ENCODE assay signal across 8 cellular contexts in genomic region chr4:174714393-174715211, GRCh38.
DNase-seq lines count a peak whose midpoint lies in the region; ATAC-seq and TF ChIP-seq lines count a peak whose summit lies in the region.

No MANE protein-coding gene starts in this region.

- no peaks in the 10 kb centered on the region for H3K79me2 ChIP-seq in parathyroid adenoma

- CTCF ChIA-PET in RWPE1 (lab: Yijun Ruan, JAX), result interaction anchor here (0.5 to 1.3 kb wide), 4 partner anchors 44 to 207 kb away, joined by 3 to 5 read pairs (median 4); no protein-coding TSS in a partner anchor

- TF ChIP-seq CTCF in RWPE1 (conservative IDR thresholded peaks at IDR 0.05; ENCODE audit: low read depth) (peak; percentile 85), parathyroid adenoma (IDR thresholded peaks at IDR 0.05) (peak; percentile 22)

- DNase-seq in stimulated activated CD4-positive, alpha-beta T cell treated with anti-CD3 and anti-CD28 coated beads, Interleukin-4, amount 100 ng/mL, for 24 hours, result peak; percentile 7
- no peak for DNase-seq in stimulated activated CD4-positive, alpha-beta T cell treated with anti-CD3 and anti-CD28 coated beads, Interleukin-4, amount 100 ng/mL, for 1 hour
- DNase-seq in RWPE1 (ENCODE audit: low spot score) (peak; percentile 57), sciatic nerve (ENCODE audit: low spot score) (no peak)

- intact Hi-C loops in sciatic nerve (cut with DNase I), result loop anchor here (5.0 kb wide), 1 partner anchor 1152 kb away; no protein-coding TSS in a partner anchor

- ATAC-seq in GM21515 (IDR thresholded peaks at IDR 0.05; ENCODE audit: unreplicated experiment) (peak; percentile 91), HG03575 (IDR thresholded peaks at IDR 0.05; ENCODE audit: extremely low read depth, insufficient number of reproducible peaks, low FRiP score, unreplicated experiment) (peak; percentile 70), esophagus mucosa (peak; percentile 58), sciatic nerve (no peak)

- H3K4me2 ChIP-seq in parathyroid adenoma (ENCODE audit: low read length), result no peak overlapping the region

- POLR2A ChIA-PET in RWPE1 (lab: Yijun Ruan, JAX; ENCODE audit: low non-redundant PET), result no interaction called here

- no peak overlapping the region for H3K9ac ChIP-seq in parathyroid adenoma

- H3K4me1 ChIP-seq in parathyroid adenoma, result no peaks in the 10 kb centered on the region

- H3K27ac ChIP-seq in RWPE1, result no peak overlapping the region
- H3K27ac ChIP-seq in parathyroid adenoma, result no peak overlapping the region

- H3K4me3 ChIP-seq in parathyroid adenoma (ENCODE audit: low read depth, low read length), result no peak overlapping the region

- H2AFZ ChIP-seq in parathyroid adenoma, result no peak overlapping the region

- no peaks in the 10 kb centered on the region for H3K27me3 ChIP-seq in parathyroid adenoma (ENCODE audit: control insufficient read depth, insufficient read depth, low read length)

- no peaks in the 10 kb centered on the region for H3K36me3 ChIP-seq in parathyroid adenoma (ENCODE audit: control insufficient read depth, insufficient read depth, low read length)

- no peaks in the 10 kb centered on the region for H3K9me3 ChIP-seq in parathyroid adenoma (ENCODE audit: control insufficient read depth, low read length)

Comparison
In these comparisons a context has a peak if more than half of its experiments do, and no peak if none do; other contexts are left out.
1. DNase-seq: peak in stimulated activated CD4-positive, alpha-beta T cell treated with anti-CD3 and anti-CD28 coated beads, Interleukin-4, amount 100 ng/mL, for 24 hours (single experiment) and RWPE1 (single experiment); none in stimulated activated CD4-positive, alpha-beta T cell treated with anti-CD3 and anti-CD28 coated beads, Interleukin-4, amount 100 ng/mL, for 1 hour (single experiment) and sciatic nerve (single experiment).